9 cellular contexts compared by ENCODE assay signal in genomic region chr4:186105721-186106335, GRCh38. TPM values are rescaled to one million over a fixed set of nuclear protein-coding genes. Genes with fewer than 3 reads are reported as not detected.
A peak's percentile ranks its signal among the peaks of the same experiment; 100 is the strongest.
DNase-seq lines count a peak whose midpoint lies in the region; ATAC-seq and TF ChIP-seq lines count a peak whose summit lies in the region.
"Had no signal": no experiment of that assay in that cellular context is flagged by ENCODE, and none has a peak within 500 bp of the region (broad histone marks: within the 10 kb centered on the region; RNA-seq: fewer than 3 reads in every experiment).

No MANE protein-coding gene starts in this region.

- H3K9me3 ChIP-seq in body of pancreas (no peaks in the 10 kb centered on the region), left lung (no peaks in the 10 kb centered on the region), testis (no peaks in the 10 kb centered on the region)

- intact Hi-C loops in body of pancreas (cut with DNase I): no loop called here
- intact Hi-C loops in left lung (cut with DNase I): no loop called here
- intact Hi-C loops in testis (cut with DNase I; ENCODE audit: low total_unique reads): no loop called here
- intact Hi-C loops in lower leg skin (cut with DNase I; ENCODE audit: low total_unique reads): no loop called here

- H3K4me3 ChIP-seq in body of pancreas: peak overlapping the region; percentile 69 to 75
- peak overlapping the region; percentile 51 to 52 for H3K4me3 ChIP-seq in left lung
- peak overlapping the region; percentile 59 to 66 for H3K4me3 ChIP-seq in testis
- no peak overlapping the region for H3K4me3 ChIP-seq in lower leg skin (ENCODE audit: low read depth, poor library complexity, severe bottlenecking)

- peak; percentile 45 to 74 (median 66) for DNase-seq in body of pancreas
- no peak for DNase-seq in left lung
- DNase-seq in testis: no peak
- DNase-seq in activated CD4-positive, alpha-beta T cell treated with anti-CD3 and anti-CD28 coated beads for 4 hours: no peak
- no peak for DNase-seq in lower leg skin (ENCODE audit: low spot score in 2 of 2)
- DNase-seq: IMR-90 had no signal

- H3K36me3 ChIP-seq in body of pancreas (replicated peaks in 1 of 2; ENCODE audit: insufficient read depth in 1 of 2, low read depth in 2 of 2) (no peaks in the 10 kb centered on the region), left lung (no peaks in the 10 kb centered on the region), testis (ENCODE audit: low read depth, missing control alignments) (no peaks in the 10 kb centered on the region)

- no peaks in the 10 kb centered on the region for H3K27me3 ChIP-seq in body of pancreas
- H3K27me3 ChIP-seq in left lung: peaks cover 6 to 47% of the 10 kb centered on the region in 2 donors
- H3K27me3 ChIP-seq in testis: no peaks in the 10 kb centered on the region

- H3K4me1 ChIP-seq in body of pancreas (peaks cover 18% of the 10 kb centered on the region), left lung (no peaks in the 10 kb centered on the region), testis (no peaks in the 10 kb centered on the region)

- H3K27ac ChIP-seq in body of pancreas (peak overlapping the region; percentile 84 to 95 (median 93)), left lung (peak overlapping the region; percentile 6 to 31), testis (no peak overlapping the region)

- peak; percentile 23 for ATAC-seq in GM18511 (IDR thresholded peaks at IDR 0.05; ENCODE audit: unreplicated experiment)
- peak; percentile 4 for ATAC-seq in HG03139 (IDR thresholded peaks at IDR 0.05; ENCODE audit: unreplicated experiment)
- peak; percentile 75 for ATAC-seq in body of pancreas
- ATAC-seq in left lung: peak; percentile 66
- no peak for ATAC-seq in HG02840 (IDR thresholded peaks at IDR 0.05; ENCODE audit: low FRiP score, unreplicated experiment)

- TF ChIP-seq CTCF in body of pancreas (IDR thresholded peaks at IDR 0.05) (no peak), left lung (IDR thresholded peaks at IDR 0.05) (no peak), testis (IDR thresholded peaks at IDR 0.05) (no peak), lower leg skin (IDR thresholded peaks at IDR 0.05) (no peak)

- TF ChIP-seq POLR2A in body of pancreas (IDR thresholded peaks at IDR 0.05) (peak; percentile 55 to 88 (median 83)), testis (IDR thresholded peaks at IDR 0.05) (no peak), lower leg skin (IDR thresholded peaks at IDR 0.05) (no peak)

- 8 to 16% methylated on average over 8 of the region's 8 CpGs for WGBS in body of pancreas, 2 donors
- 28 to 46% methylated on average over 8 of the region's 8 CpGs for WGBS in testis, 2 donors
- 23 to 29% methylated on average over 8 of the region's 8 CpGs for WGBS in lower leg skin, 2 donors

RNA-seq across cellular contexts. Expression of gene FAM149A, which starts 1.3 kb away (rescaled TPM):
- total RNA-seq in body of pancreas (10 to 100 TPM; 20.8 to 51.4 TPM), left lung (10 to 100 TPM; 10.1 to 14.8 TPM), testis (10 to 100 TPM; 11.3 to 14.9 TPM), lower leg skin (1 to 10 TPM in 3 of 4 donors, under 1 TPM in 1; 0.59 to 4.7 (median 2.7) TPM)
- polyA plus RNA-seq in testis (ENCODE audit: insufficient read depth, low read depth, low replicate concordance): 13.8 TPM

RNA-seq across cellular contexts. Expression of gene TLR3, which starts 36.9 kb away (rescaled TPM):
- total RNA-seq in body of pancreas (1 to 10 TPM; 2.6 to 4.2 TPM), left lung (10 to 100 TPM; 24.6 to 44.2 TPM), testis (1 to 10 TPM; 2.3 to 3.2 TPM), lower leg skin (1 to 10 TPM; 3.8 to 6.4 (median 5.2) TPM)
- 12.6 TPM for polyA plus RNA-seq in testis (ENCODE audit: insufficient read depth, low read depth, low replicate concordance)

Comparison
In these comparisons a context has a peak if more than half of its experiments do, and no peak if none do; other contexts are left out.
1. DNase-seq: peak in body of pancreas (4 of 4); none in left lung (0 of 2), testis (single experiment), activated CD4-positive, alpha-beta T cell treated with anti-CD3 and anti-CD28 coated beads for 4 hours (0 of 2) and lower leg skin (0 of 2).
2. H3K27ac ChIP-seq: peak in body of pancreas (4 of 4) and left lung (2 of 2); none in testis (0 of 2).
3. POLR2A ChIP-seq: peak in body of pancreas (3 of 3); none in testis (single experiment) and lower leg skin (0 of 2).